8 cellular contexts compared by ENCODE assay signal in the genomic region with DNA sequence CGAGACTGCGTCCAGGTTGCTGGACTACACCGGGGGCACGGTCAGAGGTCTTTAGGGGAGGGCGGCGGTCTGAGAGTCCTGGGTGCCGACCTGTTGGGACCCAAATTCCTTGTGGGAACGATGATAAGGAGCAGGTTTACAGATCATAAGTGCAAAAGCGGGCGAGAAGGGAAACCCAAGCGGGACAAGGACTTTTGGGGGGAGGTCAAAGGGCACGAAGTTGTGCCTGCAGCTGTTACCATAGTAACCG. TPM values are rescaled to one million over a fixed set of nuclear protein-coding genes. Genes with fewer than 3 reads are reported as not detected.
A peak's percentile ranks its signal among the peaks of the same experiment; 100 is the strongest.
DNase-seq lines count a peak whose midpoint lies in the region; ATAC-seq, FAIRE-seq and TF ChIP-seq lines count a peak whose summit lies in the region.

No MANE protein-coding gene starts in this region.

- WGBS in adrenal gland, 4 donors = 0 to 1% (median 0%) methylated on average over 6 to 13 of the region's 13 CpGs

- H3K27ac ChIP-seq in DND-41 (ENCODE audit: low read length) (peak overlapping the region; percentile 80), adrenal gland (peak overlapping the region; percentile 95 to 99 (median 95)), keratinocyte (ENCODE audit: control insufficient read depth, insufficient read depth, low read length) (peak overlapping the region; percentile 89)

- peak overlapping the region; percentile 64 for H3K9ac ChIP-seq in DND-41 (ENCODE audit: low read depth, low read length)
- peak overlapping the region; percentile 90 for H3K9ac ChIP-seq in NT2/D1 (ENCODE audit: insufficient read length, low read depth)
- peak overlapping the region; percentile 95 for H3K9ac ChIP-seq in keratinocyte (ENCODE audit: control insufficient read depth, extremely low read depth, insufficient read depth, low read length)

- H4K20me1 ChIP-seq in DND-41 (ENCODE audit: insufficient read depth, low read length) (peaks cover 15% of the 10 kb centered on the region; the same call in 1 of the 2 replicates), keratinocyte (ENCODE audit: control insufficient read depth, extremely low read depth, insufficient read depth, low read length) (no peaks in the 10 kb centered on the region)

- H3K4me3 ChIP-seq in DND-41 (ENCODE audit: low read depth in 1 of 2, low read length in 2 of 2) (peak overlapping the region; percentile 26 to 62), NT2/D1 (ENCODE audit: insufficient read length, low read depth) (peak overlapping the region; percentile 87), adrenal gland (peak overlapping the region; percentile 38 to 99 (median 87)), keratinocyte (ENCODE audit: control insufficient read depth in 2 of 3, extremely low read depth in 1 of 3, insufficient read depth in 2 of 3, low read depth in 1 of 3, low read length in 3 of 3) (peak overlapping the region; percentile 91 to 100 (median 99))

- peaks cover 31% of the 10 kb centered on the region for H3K79me2 ChIP-seq in DND-41 (ENCODE audit: insufficient read depth, low read length)
- H3K79me2 ChIP-seq in keratinocyte (ENCODE audit: control insufficient read depth, insufficient read depth, low read length) = peaks cover 23% of the 10 kb centered on the region

- intact Hi-C loops in adrenal gland (cut with DNase I) = no loop called here

- peaks cover 4% of the 10 kb centered on the region for H3K9me1 ChIP-seq in keratinocyte (ENCODE audit: control insufficient read depth, extremely low read depth, insufficient read depth, low read length)

- no peak for TF ChIP-seq POLR2A in adrenal gland (IDR thresholded peaks at IDR 0.05)

- ATAC-seq in DND-41 (ENCODE audit: insufficient read depth, low read depth) (no peak), GM18498 (IDR thresholded peaks at IDR 0.05; ENCODE audit: unreplicated experiment) (no peak), GM21360 (IDR thresholded peaks at IDR 0.05; ENCODE audit: unreplicated experiment) (no peak)

- DNase-seq in DND-41 = no peak
- no peak for DNase-seq in NT2/D1 (ENCODE audit: low read depth, low spot score)
- peak in 5 of 7 donors; percentile 89 to 97 (median 92) for DNase-seq in adrenal gland
- no peak for DNase-seq in keratinocyte (ENCODE audit: low read depth, low spot score)
- peak; percentile 77 to 83 for DNase-seq in stimulated activated CD4-positive, alpha-beta T cell treated with anti-CD3 and anti-CD28 coated beads, Interleukin-4, amount 100 ng/mL, for 48 hours (ENCODE audit: low read depth in 2 of 2)
- no peak for DNase-seq in NCI-H2227 (lab: John Stamatoyannopoulos, UW; ENCODE audit: unreplicated experiment)

- H3K36me3 ChIP-seq in DND-41 (ENCODE audit: insufficient read depth, low read length) (peaks cover 53% of the 10 kb centered on the region), NT2/D1 (ENCODE audit: insufficient read depth, insufficient read length, low read length) (peaks cover 46% of the 10 kb centered on the region), adrenal gland (replicated peaks in 1 of 2) (peaks cover 0 to 31% of the 10 kb centered on the region in 2 donors), keratinocyte (ENCODE audit: control insufficient read depth in 2 of 2, extremely low read depth in 1 of 2, insufficient read depth in 2 of 2, low read length in 2 of 2) (peaks cover 12 to 24% of the 10 kb centered on the region in 2 experiments)

- FAIRE-seq in keratinocyte (lab: Jason Lieb, UNC) = no peak

- H2AFZ ChIP-seq in DND-41 (ENCODE audit: low read depth, low read length) (peak overlapping the region; percentile 66), keratinocyte (ENCODE audit: control insufficient read depth, low read length) (peak overlapping the region; percentile 92)

- TF ChIP-seq CTCF in DND-41 (IDR thresholded peaks at IDR 0.05; ENCODE audit: borderline replicate concordance, extremely low read depth, low read length, poor library complexity, severe bottlenecking) = no peak
- TF ChIP-seq CTCF in adrenal gland (IDR thresholded peaks at IDR 0.05) = no peak
- no peak for TF ChIP-seq CTCF in keratinocyte (optimal IDR thresholded peaks at IDR 0.05 in 1 of 3, IDR thresholded peaks at IDR 0.05 in 1 of 3, conservative IDR thresholded peaks at IDR 0.05 in 1 of 3; ENCODE audit: extremely low read depth in 1 of 3, insufficient read depth in 2 of 3, low read length in 3 of 3)

- H3K4me1 ChIP-seq in DND-41 (ENCODE audit: insufficient read depth, low read length) (peaks cover 31% of the 10 kb centered on the region), NT2/D1 (ENCODE audit: insufficient read depth, insufficient read length) (no peaks in the 10 kb centered on the region), adrenal gland (replicated peaks in 1 of 2) (peaks cover 7 to 23% of the 10 kb centered on the region in 2 donors), keratinocyte (ENCODE audit: control insufficient read depth, extremely low read depth, insufficient read depth, low read length) (peaks cover 18% of the 10 kb centered on the region)

- H3K27me3 ChIP-seq in DND-41 (ENCODE audit: insufficient read depth, low read length, poor library complexity) (no peaks in the 10 kb centered on the region), NT2/D1 (ENCODE audit: insufficient read depth, insufficient read length) (no peaks in the 10 kb centered on the region), adrenal gland (no peaks in the 10 kb centered on the region), keratinocyte (ENCODE audit: control insufficient read depth, extremely low read depth, insufficient read depth, low read length) (no peaks in the 10 kb centered on the region)

- H3K9me3 ChIP-seq in DND-41 (ENCODE audit: insufficient read depth, low read length, severe bottlenecking) (no peaks in the 10 kb centered on the region), NT2/D1 (ENCODE audit: insufficient read depth, low read length) (no peaks in the 10 kb centered on the region), adrenal gland (replicated peaks in 1 of 3) (no peaks in the 10 kb centered on the region), keratinocyte (ENCODE audit: control insufficient read depth, low read depth, low read length) (no peaks in the 10 kb centered on the region)

- H3K4me2 ChIP-seq in DND-41 (ENCODE audit: insufficient read depth, low read length) = peak overlapping the region; percentile 95
- peak overlapping the region; percentile 99 for H3K4me2 ChIP-seq in keratinocyte (ENCODE audit: control insufficient read depth, extremely low read depth, insufficient read depth, low read depth, low read length)

- dilution Hi-C loops in keratinocyte (cut with MboI; ENCODE audit: extremely low pct_ligation_motif_present, low sequenced_read_pairs) = no loop called here

RNA-seq across cellular contexts. Expression of gene GNL1, which starts 0.3 kb away (rescaled TPM):
- 10 to 100 TPM; 27.4 to 75.6 (median 57.7) TPM for total RNA-seq in adrenal gland
- polyA plus RNA-seq in adrenal gland = 10 to 100 TPM; 33.2 to 86.7 (median 72.5) TPM
- polyA plus RNA-seq in keratinocyte = 28.7 to 48.2 TPM (median 39.5 TPM) in 3 replicates
- polyA plus RNA-seq in keratinocyte (2011; ENCODE audit: low read depth) = 18.9 TPM
- 26.5 and 27.8 TPM in 2 replicates for polyA plus RNA-seq in keratinocyte (2011; cell fraction: cytosol; rRNA removed)
- 42.7 and 54.1 TPM in 2 replicates for polyA plus RNA-seq in keratinocyte (2011; cell fraction: nucleus; rRNA removed)
- polyA plus RNA-seq in keratinocyte (2012; ENCODE audit: low replicate concordance) = 33.2 and 40.0 TPM in 2 replicates
- 31.7 to 47.3 TPM (median 36.9 TPM) in 3 replicates for polyA minus RNA-seq in keratinocyte
- 28.2 TPM for polyA minus RNA-seq in keratinocyte (2011; cell fraction: cytosol; rRNA and poly(A)+ RNA removed)
- polyA minus RNA-seq in keratinocyte (2011; cell fraction: nucleus; rRNA and poly(A)+ RNA removed) = 13.8 and 28.8 TPM in 2 replicates

RNA-seq across cellular contexts. Expression of gene PRR3, which starts 0.5 kb away (rescaled TPM):
- 10 to 100 TPM in 4 of 8 donors, 1 to 10 TPM in 4; 1.8 to 14.7 (median 9.7) TPM for total RNA-seq in adrenal gland
- polyA plus RNA-seq in adrenal gland (10 to 100 TPM; 20.3 to 25.5 (median 22.8) TPM), keratinocyte (5.4 to 6.4 TPM (median 6.1 TPM) in 3 replicates)
- 1.1 TPM for polyA plus RNA-seq in keratinocyte (2011; ENCODE audit: low read depth)
- polyA plus RNA-seq in keratinocyte (2011; cell fraction: cytosol; rRNA removed) = 3.5 and 4.5 TPM in 2 replicates
- 6.2 and 7.6 TPM in 2 replicates for polyA plus RNA-seq in keratinocyte (2011; cell fraction: nucleus; rRNA removed)
- polyA plus RNA-seq in keratinocyte (2012; ENCODE audit: low replicate concordance) = 3.2 and 3.7 TPM in 2 replicates
- 3.3 to 6.2 TPM (median 3.8 TPM) in 3 replicates for polyA minus RNA-seq in keratinocyte
- 1.7 TPM for polyA minus RNA-seq in keratinocyte (2011; cell fraction: cytosol; rRNA and poly(A)+ RNA removed)
- polyA minus RNA-seq in keratinocyte (2011; cell fraction: nucleus; rRNA and poly(A)+ RNA removed) = 1.2 and 3.3 TPM in 2 replicates

RNA-seq across cellular contexts. Expression of gene ABCF1, which starts 14.6 kb away (rescaled TPM):
- total RNA-seq in adrenal gland = 10 to 100 TPM; 24.6 to 53.1 (median 36.2) TPM
- polyA plus RNA-seq in adrenal gland (10 to 100 TPM; 18.7 to 75.2 (median 41.3) TPM), keratinocyte (22.6 to 67.1 TPM (median 30.0 TPM) in 3 replicates)
- 76.5 TPM for polyA plus RNA-seq in keratinocyte (2011; ENCODE audit: low read depth)
- polyA plus RNA-seq in keratinocyte (2011; cell fraction: cytosol; rRNA removed) = 33.9 and 38.8 TPM in 2 replicates
- 64.3 and 73.5 TPM in 2 replicates for polyA plus RNA-seq in keratinocyte (2011; cell fraction: nucleus; rRNA removed)
- polyA plus RNA-seq in keratinocyte (2012; ENCODE audit: low replicate concordance) = 47.7 and 85.8 TPM in 2 replicates
- 49.7 to 96.2 TPM (median 62.8 TPM) in 3 replicates for polyA minus RNA-seq in keratinocyte
- polyA minus RNA-seq in keratinocyte (2011; cell fraction: cytosol; rRNA and poly(A)+ RNA removed) = 42.6 TPM
- polyA minus RNA-seq in keratinocyte (2011; cell fraction: nucleus; rRNA and poly(A)+ RNA removed) = 31.0 and 46.8 TPM in 2 replicates

Comparison
In these comparisons a context has a peak if more than half of its experiments do, and no peak if none do; other contexts are left out.
1. DNase-seq: peak in adrenal gland (5 of 7) and stimulated activated CD4-positive, alpha-beta T cell treated with anti-CD3 and anti-CD28 coated beads, Interleukin-4, amount 100 ng/mL, for 48 hours (2 of 2); none in DND-41 (single experiment), NT2/D1 (single experiment), keratinocyte (single experiment) and NCI-H2227 (single experiment).
2. H3K4me3 ChIP-seq: peak in every context shown above with its lines; median percentile 99 in keratinocyte; 87 in NT2/D1; 87 in adrenal gland; 44 in DND-41.
3. Peak in every context shown above with its lines, with median percentiles within 50 percentile points of each other: H3K27ac ChIP-seq and H3K9ac ChIP-seq.